In the genomic region with DNA sequence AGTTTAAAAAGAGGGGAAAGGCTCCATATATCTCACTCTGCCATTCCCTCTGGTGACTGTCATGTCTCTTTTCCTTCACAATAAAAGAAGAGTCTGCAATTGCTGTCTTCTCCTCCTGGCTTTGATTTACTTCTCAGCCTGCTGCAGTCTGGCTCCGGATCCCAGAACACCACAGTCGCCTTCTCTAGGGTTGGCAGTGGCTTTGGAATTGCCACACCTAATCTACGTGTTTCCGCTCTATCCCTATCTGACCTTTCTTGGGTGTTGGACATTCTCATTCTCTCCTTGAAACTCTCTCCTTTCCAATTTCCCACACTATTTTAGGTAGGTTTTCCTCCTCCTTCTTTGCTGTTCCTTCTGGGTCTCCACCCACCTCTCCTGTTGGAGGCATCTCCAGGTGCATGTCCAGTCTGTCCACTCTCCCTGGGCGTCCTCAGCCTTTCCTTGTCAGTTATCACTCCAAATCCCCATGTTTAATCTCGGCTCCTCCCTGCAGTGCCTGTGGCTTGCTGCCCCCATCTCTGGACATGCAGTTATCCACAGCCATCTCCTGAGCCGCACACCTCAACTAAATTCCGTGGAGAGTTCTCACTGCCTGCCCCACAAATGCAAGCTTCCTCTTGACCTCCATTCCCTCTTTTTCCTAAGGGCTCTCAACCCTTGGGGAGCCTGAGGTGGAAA, we compare ENCODE assay signal across 1 cellular context.
TF ChIP-seq lines count a peak whose summit lies in the region.

No MANE protein-coding gene starts in this region.

TF ChIP-seq in IMR-90, 13 proteins besides CTCF, POLR2A, EP300 and RAD21 (continued from another document):
- TF ChIP-seq BHLHE40 (IDR thresholded peaks at IDR 0.05; ENCODE audit: low read depth, low read length) (no peak), MAFK (IDR thresholded peaks at IDR 0.05; ENCODE audit: low read depth, low read length) (no peak), NFE2L2 (IDR thresholded peaks at IDR 0.05; ENCODE audit: low read depth, low read length) (no peak), RCOR1 (IDR thresholded peaks at IDR 0.05; ENCODE audit: insufficient replicate concordance, low read length) (no peak)
- TF ChIP-seq, protein P1, sequence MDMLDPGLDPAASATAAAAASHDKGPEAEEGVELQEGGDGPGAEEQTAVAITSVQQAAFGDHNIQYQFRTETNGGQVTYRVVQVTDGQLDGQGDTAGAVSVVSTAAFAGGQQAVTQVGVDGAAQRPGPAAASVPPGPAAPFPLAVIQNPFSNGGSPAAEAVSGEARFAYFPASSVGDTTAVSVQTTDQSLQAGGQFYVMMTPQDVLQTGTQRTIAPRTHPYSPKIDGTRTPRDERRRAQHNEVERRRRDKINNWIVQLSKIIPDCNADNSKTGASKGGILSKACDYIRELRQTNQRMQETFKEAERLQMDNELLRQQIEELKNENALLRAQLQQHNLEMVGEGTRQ (IDR thresholded peaks at IDR 0.05; ENCODE audit: low read depth, low read length) = no peak
